In genomic region chr10:17454801-17455520, GRCh38 we compare ENCODE assay signal across 1 cellular context.
TF ChIP-seq lines count a peak whose summit lies in the region.

No MANE protein-coding gene starts in this region.

TF ChIP-seq in HEK293, 187 proteins besides CTCF, POLR2A, EP300 and RAD21 (continued from another document):
- TF ChIP-seq PRDM10 (tag by site-specific recombination; IDR thresholded peaks at IDR 0.05) (no peak), ZNF335 (tag by site-specific recombination; conservative IDR thresholded peaks at IDR 0.05) (peak; percentile 70), ZNF174 (tag by site-specific recombination; IDR thresholded peaks at IDR 0.05) (no peak), SETDB1 (IDR thresholded peaks at IDR 0.05; ENCODE audit: insufficient read length, low read length) (peak; percentile 46), ZNF266 (tag by site-specific recombination; IDR thresholded peaks at IDR 0.05; ENCODE audit: low read depth) (no peak), ZNF274 (IDR thresholded peaks at IDR 0.05; ENCODE audit: low read length) (no peak), ZNF274 (tag by site-specific recombination; IDR thresholded peaks at IDR 0.05; ENCODE audit: borderline replicate concordance) (no peak), ZNF341 (tag by site-specific recombination; IDR thresholded peaks at IDR 0.05; ENCODE audit: low read depth) (no peak), ZNF302 (tag by site-specific recombination; IDR thresholded peaks at IDR 0.05; ENCODE audit: low read depth) (no peak)
- TF ChIP-seq, protein P1, sequence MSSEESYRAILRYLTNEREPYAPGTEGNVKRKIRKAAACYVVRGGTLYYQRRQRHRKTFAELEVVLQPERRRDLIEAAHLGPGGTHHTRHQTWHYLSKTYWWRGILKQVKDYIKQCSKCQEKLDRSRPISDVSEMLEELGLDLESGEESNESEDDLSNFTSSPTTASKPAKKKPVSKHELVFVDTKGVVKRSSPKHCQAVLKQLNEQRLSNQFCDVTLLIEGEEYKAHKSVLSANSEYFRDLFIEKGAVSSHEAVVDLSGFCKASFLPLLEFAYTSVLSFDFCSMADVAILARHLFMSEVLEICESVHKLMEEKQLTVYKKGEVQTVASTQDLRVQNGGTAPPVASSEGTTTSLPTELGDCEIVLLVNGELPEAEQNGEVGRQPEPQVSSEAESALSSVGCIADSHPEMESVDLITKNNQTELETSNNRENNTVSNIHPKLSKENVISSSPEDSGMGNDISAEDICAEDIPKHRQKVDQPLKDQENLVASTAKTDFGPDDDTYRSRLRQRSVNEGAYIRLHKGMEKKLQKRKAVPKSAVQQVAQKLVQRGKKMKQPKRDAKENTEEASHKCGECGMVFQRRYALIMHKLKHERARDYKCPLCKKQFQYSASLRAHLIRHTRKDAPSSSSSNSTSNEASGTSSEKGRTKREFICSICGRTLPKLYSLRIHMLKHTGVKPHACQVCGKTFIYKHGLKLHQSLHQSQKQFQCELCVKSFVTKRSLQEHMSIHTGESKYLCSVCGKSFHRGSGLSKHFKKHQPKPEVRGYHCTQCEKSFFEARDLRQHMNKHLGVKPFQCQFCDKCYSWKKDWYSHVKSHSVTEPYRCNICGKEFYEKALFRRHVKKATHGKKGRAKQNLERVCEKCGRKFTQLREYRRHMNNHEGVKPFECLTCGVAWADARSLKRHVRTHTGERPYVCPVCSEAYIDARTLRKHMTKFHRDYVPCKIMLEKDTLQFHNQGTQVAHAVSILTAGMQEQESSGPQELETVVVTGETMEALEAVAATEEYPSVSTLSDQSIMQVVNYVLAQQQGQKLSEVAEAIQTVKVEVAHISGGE (tag by site-specific recombination; conservative IDR thresholded peaks at IDR 0.05; ENCODE audit: low read depth), result no peak
